ENCODE assay signal across 26 cellular contexts in the genomic region with DNA sequence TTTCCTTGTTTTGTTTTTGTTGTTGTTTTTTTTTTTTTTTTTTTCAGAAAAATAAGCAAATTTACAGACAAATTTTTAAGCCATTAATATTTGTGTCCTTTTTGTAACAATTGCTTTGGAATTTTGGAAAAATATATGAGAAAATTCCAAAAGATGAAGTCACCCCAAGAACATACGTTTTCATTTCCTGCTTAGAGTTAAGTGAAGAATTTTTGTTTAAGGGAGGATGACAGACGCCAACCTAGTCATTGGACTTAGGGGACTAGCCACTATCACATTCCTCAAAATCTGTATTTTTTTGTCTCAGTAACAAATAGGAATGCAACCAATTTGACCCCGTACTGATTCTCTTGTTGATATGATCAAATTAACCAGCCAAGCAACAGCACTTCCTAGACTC.
DNase-seq lines count a peak whose midpoint lies in the region; FAIRE-seq and TF ChIP-seq lines count a peak whose summit lies in the region.
"Had no signal": no experiment of that assay in that cellular context is flagged by ENCODE, and none has a peak within 500 bp of the region (broad histone marks: within the 10 kb centered on the region; RNA-seq: fewer than 3 reads in every experiment).

No MANE protein-coding gene starts in this region.

- H3K23ac ChIP-seq in H1 (ENCODE audit: insufficient read length): no peak overlapping the region

- H3K9me3 Mint-ChIP-seq in neural progenitor cell: peaks cover 4% of the 10 kb centered on the region
- H3K9me3 Mint-ChIP-seq: CD8-positive, alpha-beta memory T cell had no signal

- no peaks in the 10 kb centered on the region for H3F3A ChIP-seq in neural progenitor cell (ENCODE audit: low read depth)

- no peak overlapping the region for H2BK12ac ChIP-seq in H1 (ENCODE audit: low read depth, low read length)

- no peaks in the 10 kb centered on the region for H3K4me1 Mint-ChIP-seq in neural progenitor cell
- H3K4me1 Mint-ChIP-seq: CD8-positive, alpha-beta memory T cell had no signal

- TF ChIP-seq POLR2A in H1 (IDR thresholded peaks at IDR 0.05; ENCODE audit: control extremely low read depth in 1 of 2, low read depth in 2 of 2, low read length in 2 of 2): no peak

- H2AK5ac ChIP-seq in H1 (ENCODE audit: low read depth, low read length): no peak overlapping the region

- no peak overlapping the region for H3K27ac Mint-ChIP-seq in neural progenitor cell
- H3K27ac Mint-ChIP-seq: CD8-positive, alpha-beta memory T cell; H9 had no signal

- no peaks in the 10 kb centered on the region for H3K36me3 ChIP-seq in H1 (ENCODE audit: control insufficient read depth in 2 of 4, insufficient read depth in 4 of 4, low read length in 3 of 4)
- no peaks in the 10 kb centered on the region for H3K36me3 ChIP-seq in parathyroid adenoma (ENCODE audit: control insufficient read depth, insufficient read depth, low read length)
- no peaks in the 10 kb centered on the region for H3K36me3 ChIP-seq in neural progenitor cell

- CTCF ChIA-PET in H1 (lab: Charles Lee; ENCODE audit: partially characterized antibody): interaction anchor here (0.6 to 3.1 kb wide), 6 partner anchors 10 to 373 kb away, joined by 3 to 25 read pairs (median 3); no protein-coding TSS in a partner anchor

- H3K18ac ChIP-seq in H1 (ENCODE audit: extremely low read depth, low read length): no peak overlapping the region

- H3K9me3 ChIP-seq in H1 (ENCODE audit: insufficient read depth in 2 of 2, low read depth in 1 of 2, low read length in 1 of 2): no peaks in the 10 kb centered on the region
- H3K9me3 ChIP-seq in parathyroid adenoma (ENCODE audit: control insufficient read depth, low read length): no peaks in the 10 kb centered on the region
- no peaks in the 10 kb centered on the region for H3K9me3 ChIP-seq in neural progenitor cell (ENCODE audit: low read depth)

- H2BK120ac ChIP-seq in H1 (replicated peaks; ENCODE audit: low read depth, low read length): no peak overlapping the region

- no peak overlapping the region for H4K8ac ChIP-seq in H1 (ENCODE audit: extremely low read depth, insufficient read depth, low read length)

- no peak overlapping the region for H3K4me3 ChIP-seq in H1 (ENCODE audit: extremely low read depth in 1 of 4, insufficient read depth in 2 of 4, low read depth in 3 of 4, low read length in 4 of 4)
- no peak overlapping the region for H3K4me3 ChIP-seq in parathyroid adenoma (ENCODE audit: low read depth, low read length)
- H3K4me3 ChIP-seq in neural progenitor cell: no peak overlapping the region

- H3K27me3 Mint-ChIP-seq in neural progenitor cell (ENCODE audit: insufficient read depth, low read depth): no peaks in the 10 kb centered on the region

- TF ChIP-seq CTCF in H1 (IDR thresholded peaks at IDR 0.05; ENCODE audit: control extremely low read depth in 1 of 3, insufficient read depth in 1 of 3, low read depth in 1 of 3, low read length in 3 of 3) (no peak), parathyroid adenoma (IDR thresholded peaks at IDR 0.05) (no peak), neural progenitor cell (IDR thresholded peaks at IDR 0.05) (no peak)

- POLR2A ChIA-PET in H1 (lab: Charles Lee; ENCODE audit: partially characterized antibody): no interaction called here

- no peak overlapping the region for H2BK5ac ChIP-seq in H1 (ENCODE audit: low read depth, low read length)

- H3K36me3 Mint-ChIP-seq in neural progenitor cell: no peaks in the 10 kb centered on the region
- H3K36me3 Mint-ChIP-seq: CD8-positive, alpha-beta memory T cell had no signal

- no peaks in the 10 kb centered on the region; the same call in 1 of the 2 replicates for H3K79me1 ChIP-seq in H1 (ENCODE audit: low read depth, low read length)

- FAIRE-seq in H1 (lab: Jason Lieb, UNC) (no peak), RCC 7860 (lab: Jason Lieb, UNC) (no peak)

- DNase-seq in EH (ENCODE audit: low read depth): peak; percentile 77
- peak; percentile 56 for DNase-seq in HS-5 (ENCODE audit: low read depth)
- no peak for DNase-seq in H1 (ENCODE audit: low read depth in 1 of 2, low spot score in 2 of 2)
- DNase-seq in cardiac septum (ENCODE audit: low spot score): no peak
- no peak for DNase-seq in RCC 7860 (ENCODE audit: low spot score)
- no peak for DNase-seq in activated naive CD4-positive, alpha-beta T cell treated with anti-CD3 and anti-CD28 coated beads, Interleukin-2, amount 50 U/mL, for 16 hours
- no peak for DNase-seq in neural progenitor cell (ENCODE audit: low spot score)
- DNase-seq: ACHN; AML-193; Calu3; CD8-positive, alpha-beta memory T cell; DMS153; GF-D8; H9; MV-4-11; NCI-H1105 treated with DMSO at 0.1 percent for 48 hours; NCI-H1694 treated with DMSO at 0.1 percent for 48 hours; NCI-H2081 treated with DMSO at 0.1 percent for 48 hours; NCI-H2171 treated with DMSO at 0.1 percent for 48 hours; NCI-H524 treated with DMSO at 0.1 percent for 48 hours; OCI-M1; Right ventricle myocardium superior had no signal

- H3K27me3 ChIP-seq in H1 (replicated peaks in 1 of 4; ENCODE audit: control insufficient read depth in 3 of 4, extremely low read depth in 1 of 4, insufficient read depth in 3 of 4, low read length in 3 of 4) (no peaks in the 10 kb centered on the region), parathyroid adenoma (ENCODE audit: control insufficient read depth, insufficient read depth, low read length) (no peaks in the 10 kb centered on the region), neural progenitor cell (no peaks in the 10 kb centered on the region)

- H3K4me1 ChIP-seq in H1 (replicated peaks in 1 of 4; ENCODE audit: control insufficient read depth in 3 of 4, insufficient read depth in 4 of 4, low read length in 3 of 4) (peaks cover 0 to 5% (median 1%) of the 10 kb centered on the region in 4 experiments; a peak in 1 of 7 replicates), parathyroid adenoma (peaks cover 73% of the 10 kb centered on the region), neural progenitor cell (no peaks in the 10 kb centered on the region)

- H3K4ac ChIP-seq in H1 (replicated peaks; ENCODE audit: insufficient read length, low read depth, low read length): no peak overlapping the region

- H4K5ac ChIP-seq in H1 (ENCODE audit: insufficient read length, low read depth, low read length): no peak overlapping the region

- H2BK20ac ChIP-seq in H1 (ENCODE audit: low read length): no peak overlapping the region

- H4K20me1 ChIP-seq in H1 (replicated peaks in 1 of 2; ENCODE audit: control insufficient read depth in 1 of 2, insufficient read depth in 2 of 2, low read length in 2 of 2) (no peaks in the 10 kb centered on the region), neural progenitor cell (ENCODE audit: low read depth) (no peaks in the 10 kb centered on the region)

- H2AFZ ChIP-seq in H1 (ENCODE audit: low read length) (0 out of 2 replicates have a peak overlapping the region, but pooled peaks have one; percentile 58), parathyroid adenoma (peak overlapping the region; percentile 1), neural progenitor cell (replicated peaks) (no peak overlapping the region)

- H3K4me2 ChIP-seq in H1 (ENCODE audit: insufficient read depth in 1 of 2, low read depth in 2 of 2, low read length in 2 of 2) (no peak overlapping the region), parathyroid adenoma (ENCODE audit: low read length) (peak overlapping the region; percentile 37), neural progenitor cell (no peak overlapping the region)
- H3K4me2 ChIP-seq: KMS-11 had no signal

- WGBS in H1 (ENCODE audit: extremely low coverage in 1 of 2, insufficient coverage in 1 of 2, insufficient read length in 1 of 2, insufficient replicate concordance in 2 of 2, low coverage in 1 of 2, low lambda C conversion rate in 2 of 2, missing lambda C conversion rate in 1 of 2), 2 experiments: 91% methylated on average over 3 of the region's 3 CpGs; no CpG with 5 or more reads in 1 of the 2 experiments

- no peak overlapping the region for H3K9ac ChIP-seq in H1 (replicated peaks in 1 of 4; ENCODE audit: extremely low read depth in 1 of 4, low read depth in 3 of 4, low read length in 3 of 4)
- H3K9ac ChIP-seq in parathyroid adenoma: no peak overlapping the region
- H3K9ac ChIP-seq in neural progenitor cell: no peak overlapping the region
- H3K9ac ChIP-seq: KMS-11 had no signal

- TF ChIP-seq RAD21 in H1 (IDR thresholded peaks at IDR 0.05 in 1 of 2, conservative IDR thresholded peaks at IDR 0.05 in 1 of 2; ENCODE audit: low read depth in 2 of 2, low read length in 2 of 2): no peak

- no peak overlapping the region for H3K27ac ChIP-seq in H1 (ENCODE audit: low read depth, low read length)
- peak overlapping the region; percentile 97 for H3K27ac ChIP-seq in parathyroid adenoma
- no peak overlapping the region for H3K27ac ChIP-seq in neural progenitor cell
- H3K27ac ChIP-seq: C4-2B, HL-60, KMS-11 had no signal

- no peak overlapping the region for H3K14ac ChIP-seq in H1 (ENCODE audit: insufficient read length)

- no peaks in the 10 kb centered on the region for H3K23me2 ChIP-seq in H1 (ENCODE audit: low read depth, low read length)

- H3K79me2 ChIP-seq in H1 (ENCODE audit: control insufficient read depth in 1 of 2, insufficient read depth in 2 of 2, low read length in 2 of 2) (no peaks in the 10 kb centered on the region), parathyroid adenoma (no peaks in the 10 kb centered on the region), neural progenitor cell (ENCODE audit: low read depth) (no peaks in the 10 kb centered on the region)

- no peak overlapping the region for H2BK15ac ChIP-seq in H1 (ENCODE audit: low read length)

- H3K4me3 Mint-ChIP-seq in neural progenitor cell: no peak overlapping the region
- H3K4me3 Mint-ChIP-seq: CD8-positive, alpha-beta memory T cell; H9 had no signal

- intact Hi-C loops in cardiac septum (cut with DNase I): loop anchor here (5.0 kb wide), 1 partner anchor 373 kb away; no protein-coding TSS in a partner anchor

- TF ChIP-seq EP300 in H1 (IDR thresholded peaks at IDR 0.05; ENCODE audit: borderline replicate concordance in 1 of 2, low read depth in 2 of 2, low read length in 2 of 2): no peak

- no peak overlapping the region for H3K56ac ChIP-seq in H1 (replicated peaks; ENCODE audit: insufficient read length, low read depth, low read length)

- H4K91ac ChIP-seq in H1 (replicated peaks; ENCODE audit: insufficient read length, low read length): no peak overlapping the region

TF ChIP-seq in H1, 55 proteins besides CTCF, POLR2A, EP300 and RAD21 (continues in another document):
- TF ChIP-seq PHF8 (conservative IDR thresholded peaks at IDR 0.05; ENCODE audit: low read depth, low read length) (no peak), ZNF274 (IDR thresholded peaks at IDR 0.05; ENCODE audit: borderline replicate concordance, extremely low read depth, low read length) (no peak), POU5F1 (IDR thresholded peaks at IDR 0.05; ENCODE audit: low read depth, low read length) (no peak), SP1 (IDR thresholded peaks at IDR 0.05; ENCODE audit: low read depth, low read length) (no peak)

Comparison
In these comparisons a context has a peak if more than half of its experiments do, and no peak if none do; other contexts are left out.
1. DNase-seq: peak in EH (single experiment) and HS-5 (single experiment); none in H1 (0 of 2), cardiac septum (single experiment), RCC 7860 (single experiment), activated naive CD4-positive, alpha-beta T cell treated with anti-CD3 and anti-CD28 coated beads, Interleukin-2, amount 50 U/mL, for 16 hours (single experiment) and neural progenitor cell (single experiment).